Comparison of ENCODE assay signal across 22 cellular contexts in genomic region chr10:43342279-43343125, GRCh38. TPM values are rescaled to one million over a fixed set of nuclear protein-coding genes. Genes with fewer than 3 reads are reported as not detected.
DNase-seq lines count a peak whose midpoint lies in the region; ATAC-seq, FAIRE-seq and TF ChIP-seq lines count a peak whose summit lies in the region.
"Had no signal": no experiment of that assay in that cellular context is flagged by ENCODE, and none has a peak within 500 bp of the region (broad histone marks: within the 10 kb centered on the region; RNA-seq: fewer than 3 reads in every experiment).

No MANE protein-coding gene starts in this region.

- intact Hi-C loops in Panc1 (cut with micrococcal nuclease; ENCODE audit: unreplicated experiment) (no loop called here), adrenal gland (cut with DNase I) (loop anchor here in 1 of 2 donors (10.0 kb wide), 1 partner anchor 48 kb away; no protein-coding TSS in a partner anchor)

- WGBS in neuronal stem cell (ENCODE audit: extremely low coverage in 2 of 2, insufficient read length in 2 of 2, insufficient replicate concordance in 1 of 2), 2 donors, result no CpG with 5 or more reads among the region's 49 CpGs
- WGBS in adrenal gland, 4 donors, result 85 to 89% (median 87%) methylated on average over 35 to 49 of the region's 49 CpGs

- H3K4me1 Mint-ChIP-seq in stimulated activated naive CD8-positive, alpha-beta T cell treated with anti-CD3 and anti-CD28 coated beads, Interleukin-15, amount 100 ng/mL, for 72 hours, result peaks cover 6% of the 10 kb centered on the region

- H3K27ac Mint-ChIP-seq in stimulated activated naive CD8-positive, alpha-beta T cell treated with anti-CD3 and anti-CD28 coated beads, Interleukin-15, amount 100 ng/mL, for 72 hours, result no peak overlapping the region
- H3K27ac Mint-ChIP-seq: CD8-positive, alpha-beta memory T cell; HFFc6 had no signal

- no peaks in the 10 kb centered on the region for H3K27me3 ChIP-seq in Panc1 (ENCODE audit: control insufficient read depth, insufficient read depth, low read length)
- H3K27me3 ChIP-seq in neuronal stem cell (ENCODE audit: control insufficient read depth in 3 of 3, insufficient read depth in 3 of 3, low read depth in 1 of 3, low read length in 3 of 3), result peaks cover 0 to 17% (median 0%) of the 10 kb centered on the region in 3 experiments
- no peaks in the 10 kb centered on the region for H3K27me3 ChIP-seq in adrenal gland

- no peak overlapping the region for H3K4me3 Mint-ChIP-seq in stimulated activated naive CD8-positive, alpha-beta T cell treated with anti-CD3 and anti-CD28 coated beads, Interleukin-15, amount 100 ng/mL, for 72 hours
- H3K4me3 Mint-ChIP-seq: CD4-positive, CD25-positive, alpha-beta regulatory T cell; CD8-positive, alpha-beta memory T cell; HFFc6 had no signal

- H3K36me3 ChIP-seq in Panc1 (ENCODE audit: control insufficient read depth, insufficient read depth, low read length) (no peaks in the 10 kb centered on the region), neuronal stem cell (replicated peaks in 1 of 2; ENCODE audit: control insufficient read depth in 2 of 2, insufficient read depth in 2 of 2, low read length in 2 of 2) (no peaks in the 10 kb centered on the region), adrenal gland (replicated peaks in 1 of 2) (no peaks in the 10 kb centered on the region)
- H3K36me3 ChIP-seq: BE2C had no signal

- H3K79me1 ChIP-seq in neuronal stem cell (ENCODE audit: low read depth, low read length), result no peaks in the 10 kb centered on the region

- peak; percentile 67 for ATAC-seq in stimulated activated naive CD8-positive, alpha-beta T cell treated with anti-CD3 and anti-CD28 coated beads, Interleukin-15, amount 100 ng/mL, for 72 hours
- ATAC-seq in stimulated activated naive CD8-positive, alpha-beta T cell treated with anti-CD3 and anti-CD28 coated beads, Interleukin-15, Interleukin-2, amounts not matched to agents 100 U/mL and 50 U/mL, for 24 hours, result no peak
- ATAC-seq in Panc1, result peak; percentile 19; the same call in 1 of the 2 replicates
- no peak for ATAC-seq in GM18511 (IDR thresholded peaks at IDR 0.05; ENCODE audit: unreplicated experiment)
- ATAC-seq in HG03378 (IDR thresholded peaks at IDR 0.05; ENCODE audit: unreplicated experiment), result no peak
- ATAC-seq: HCT116 had no signal

- peak overlapping the region; percentile 38 for H3K14ac ChIP-seq in neuronal stem cell (ENCODE audit: low read length)

- no peak overlapping the region for H3K23ac ChIP-seq in neuronal stem cell (ENCODE audit: low read depth, low read length, poor library complexity)

- CTCF ChIA-PET in Panc1 (lab: Charles Lee), result no interaction called here

- H2AFZ ChIP-seq in neuronal stem cell (ENCODE audit: low read length), result no peak overlapping the region

- no peak overlapping the region for H3K4me2 ChIP-seq in neuronal stem cell (ENCODE audit: insufficient read depth, low read length, poor library complexity, severe bottlenecking)

- H3K4me1 ChIP-seq in Panc1 (ENCODE audit: control insufficient read depth, insufficient read depth, low read length), result no peaks in the 10 kb centered on the region
- H3K4me1 ChIP-seq in neuronal stem cell (ENCODE audit: control insufficient read depth in 2 of 2, insufficient read depth in 1 of 2, low read depth in 1 of 2, low read length in 2 of 2), result peaks cover 0 to 7% of the 10 kb centered on the region in 2 donors
- no peaks in the 10 kb centered on the region for H3K4me1 ChIP-seq in adrenal gland (replicated peaks in 1 of 2)
- H3K4me1 ChIP-seq: BE2C had no signal

- peak overlapping the region; percentile 72 for H4K91ac ChIP-seq in neuronal stem cell (ENCODE audit: low read depth, low read length, poor library complexity)

- peaks cover 31% of the 10 kb centered on the region for H3K27me3 Mint-ChIP-seq in stimulated activated naive CD8-positive, alpha-beta T cell treated with anti-CD3 and anti-CD28 coated beads, Interleukin-15, amount 100 ng/mL, for 72 hours

- H3K9ac ChIP-seq in neuronal stem cell (ENCODE audit: low read depth, low read length, poor library complexity), result no peak overlapping the region

- no peak for DNase-seq in stimulated activated naive CD8-positive, alpha-beta T cell treated with anti-CD3 and anti-CD28 coated beads, Interleukin-15, amount 100 ng/mL, for 72 hours
- no peak for DNase-seq in stimulated activated naive CD8-positive, alpha-beta T cell treated with anti-CD3 and anti-CD28 coated beads, Interleukin-15, Interleukin-2, amounts not matched to agents 100 U/mL and 50 U/mL, for 24 hours
- DNase-seq in Panc1 (ENCODE audit: low read depth, low spot score) (no peak), neuronal stem cell (ENCODE audit: low spot score) (no peak), urothelium cell line (ENCODE audit: low spot score) (no peak), adrenal gland (no peak)
- DNase-seq: 8988T; BE2C; C1 segment of cervical spinal cord; CD4-positive, CD25-positive, alpha-beta regulatory T cell; CD8-positive, alpha-beta memory T cell; COR-L47; DMS79; GF-D8; HFFc6; IMR-90; KBM-7 had no signal

- H2BK12ac ChIP-seq in neuronal stem cell (ENCODE audit: low read length), result peak overlapping the region; percentile 41

- peak; percentile 71 for FAIRE-seq in urothelium cell line (lab: Jason Lieb, UNC)
- FAIRE-seq: GM19239, H54 had no signal

- H4K8ac ChIP-seq in neuronal stem cell (ENCODE audit: low read depth, low read length), result no peak overlapping the region

- peak overlapping the region; percentile 85 for H3K18ac ChIP-seq in neuronal stem cell (ENCODE audit: low read length)

- no peaks in the 10 kb centered on the region for H3K9me3 Mint-ChIP-seq in stimulated activated naive CD8-positive, alpha-beta T cell treated with anti-CD3 and anti-CD28 coated beads, Interleukin-15, amount 100 ng/mL, for 72 hours
- H3K9me3 Mint-ChIP-seq: CD8-positive, alpha-beta memory T cell; HFFc6 had no signal

- H2BK120ac ChIP-seq in neuronal stem cell (ENCODE audit: low read depth, low read length), result no peak overlapping the region

- TF ChIP-seq CTCF in Panc1 (IDR thresholded peaks at IDR 0.05), result no peak
- TF ChIP-seq CTCF in adrenal gland (IDR thresholded peaks at IDR 0.05), result no peak

- H2BK15ac ChIP-seq in neuronal stem cell (ENCODE audit: low read length), result peak overlapping the region; percentile 98

- H3K9me3 ChIP-seq in Panc1 (ENCODE audit: control insufficient read depth, insufficient read depth, low read depth, low read length) (no peaks in the 10 kb centered on the region), neuronal stem cell (replicated peaks in 1 of 2; ENCODE audit: control insufficient read depth in 2 of 2, insufficient read depth in 1 of 2, low read depth in 1 of 2, low read length in 2 of 2) (no peaks in the 10 kb centered on the region), adrenal gland (replicated peaks in 1 of 3) (no peaks in the 10 kb centered on the region)
- H3K9me3 ChIP-seq: BE2C had no signal

- BruUV-seq in Panc1 (replicated peaks; lab: Mats Ljungman, UMichigan), result no TSS peak

- H3K4me3 ChIP-seq in Panc1 (ENCODE audit: low read depth in 2 of 2, low read length in 2 of 2) (no peak overlapping the region), neuronal stem cell (ENCODE audit: low read length in 2 of 2) (peak overlapping the region in 1 of 2 donors; percentile 9), adrenal gland (no peak overlapping the region)

- POLR2A ChIA-PET in Panc1 (lab: Charles Lee), result no interaction called here

- in situ Hi-C loops in Panc1 (cut with HindIII; ENCODE audit: low pct_unique_long_range_greater_than_20kb, low sequenced_read_pairs), result no loop called here

- peak overlapping the region; percentile 90 for H2AK5ac ChIP-seq in neuronal stem cell (ENCODE audit: low read depth, low read length)

- H3K4ac ChIP-seq in neuronal stem cell (ENCODE audit: low read length), result no peak overlapping the region

- H3K27ac ChIP-seq in Panc1 (ENCODE audit: low read length), result no peak overlapping the region
- no peak overlapping the region for H3K27ac ChIP-seq in neuronal stem cell (replicated peaks; ENCODE audit: low read length)
- no peak overlapping the region for H3K27ac ChIP-seq in adrenal gland

- H2BK5ac ChIP-seq in neuronal stem cell (ENCODE audit: low read length), result no peak overlapping the region

- no peak for TF ChIP-seq POLR2A in adrenal gland (IDR thresholded peaks at IDR 0.05)

RNA-seq across cellular contexts. Expression of gene FXYD4, which starts 28.9 kb away (rescaled TPM):
- total RNA-seq in Panc1 (2021; ENCODE audit: unreplicated experiment) (not detected), adrenal gland (under 1 TPM in 1 of 8 donors, not detected in 7; 0.86 TPM)
- not detected for polyA plus RNA-seq in Panc1 (2012; ENCODE audit: insufficient read length)
- not detected for polyA plus RNA-seq in neuronal stem cell (2013, experiment 1 of 2)
- polyA plus RNA-seq in neuronal stem cell (2013, experiment 2 of 2), result not detected
- polyA plus RNA-seq in adrenal gland, result not detected
- total RNA-seq: CD4-positive, CD25-positive, alpha-beta regulatory T cell; CD8-positive, alpha-beta memory T cell; HFFc6; IMR-90 had no signal
- polyA plus RNA-seq: CD4-positive, CD25-positive, alpha-beta regulatory T cell; CD8-positive, alpha-beta memory T cell; IMR-90 had no signal

Comparison
In these comparisons a context has a peak if more than half of its experiments do, and no peak if none do; other contexts are left out.
1. ATAC-seq: peak in stimulated activated naive CD8-positive, alpha-beta T cell treated with anti-CD3 and anti-CD28 coated beads, Interleukin-15, amount 100 ng/mL, for 72 hours (single experiment) and Panc1 (single experiment); none in stimulated activated naive CD8-positive, alpha-beta T cell treated with anti-CD3 and anti-CD28 coated beads, Interleukin-15, Interleukin-2, amounts not matched to agents 100 U/mL and 50 U/mL, for 24 hours (single experiment), GM18511 (single experiment) and HG03378 (single experiment).